In genomic region chr5:10762178-10762775, GRCh38 we compare ENCODE assay signal across 9 cellular contexts. TPM values are rescaled to one million over a fixed set of nuclear protein-coding genes. Genes with fewer than 3 reads are reported as not detected.
DNase-seq lines count a peak whose midpoint lies in the region; ATAC-seq and TF ChIP-seq lines count a peak whose summit lies in the region.
"Had no signal": no experiment of that assay in that cellular context is flagged by ENCODE, and none has a peak within 500 bp of the region (broad histone marks: within the 10 kb centered on the region; RNA-seq: fewer than 3 reads in every experiment).

No MANE protein-coding gene starts in this region.

- H3K36me3 ChIP-seq in mesenchymal stem cell (ENCODE audit: control insufficient read depth in 1 of 2, insufficient read depth in 2 of 2, low read depth in 1 of 2, low read length in 2 of 2) (peaks cover 0 to 10% of the 10 kb centered on the region in 2 experiments), upper lobe of left lung (no peaks in the 10 kb centered on the region)

- H2AK5ac ChIP-seq in mesenchymal stem cell (ENCODE audit: low read length, severe bottlenecking): no peak overlapping the region

- H2BK5ac ChIP-seq in mesenchymal stem cell (ENCODE audit: low read depth, low read length, poor library complexity, severe bottlenecking): no peak overlapping the region

- peak in 2 of 4 donors; percentile 6 to 10 for TF ChIP-seq EP300 in upper lobe of left lung (IDR thresholded peaks at IDR 0.05)

- H4K8ac ChIP-seq in mesenchymal stem cell (ENCODE audit: low read length): no peak overlapping the region

- no peaks in the 10 kb centered on the region for H3K27me3 Mint-ChIP-seq in activated T-cell treated with anti-CD3 and anti-CD28 coated beads, Interleukin-2, amount 50 U/mL, for 24 hours
- peaks cover 3% of the 10 kb centered on the region for H3K27me3 Mint-ChIP-seq in brain

- no peak overlapping the region for H2BK15ac ChIP-seq in mesenchymal stem cell (ENCODE audit: low read depth, poor library complexity, severe bottlenecking)

- no peak overlapping the region for H3K23ac ChIP-seq in mesenchymal stem cell (ENCODE audit: low read length in 2 of 2)

- H3K4me2 ChIP-seq in mesenchymal stem cell (ENCODE audit: low read length, poor library complexity, severe bottlenecking): no peak overlapping the region

- H3K4me3 ChIP-seq in mesenchymal stem cell (ENCODE audit: insufficient read depth in 1 of 2, low read depth in 1 of 2, low read length in 2 of 2): peak overlapping the region in 1 of 2 experiments; percentile 83
- peak overlapping the region in 1 of 4 donors; percentile 91 for H3K4me3 ChIP-seq in upper lobe of left lung

- TF ChIP-seq CTCF in brain (conservative IDR thresholded peaks at IDR 0.05): no peak
- TF ChIP-seq CTCF in upper lobe of left lung (IDR thresholded peaks at IDR 0.05): no peak

- H3K27ac ChIP-seq in mesenchymal stem cell (ENCODE audit: low read length, poor library complexity, severe bottlenecking) (no peak overlapping the region), upper lobe of left lung (peak overlapping the region; percentile 87 to 97 (median 96))

- H2BK120ac ChIP-seq in mesenchymal stem cell (ENCODE audit: low read depth, low read length): no peak overlapping the region

- peaks cover 41% of the 10 kb centered on the region for H3K4me1 Mint-ChIP-seq in activated T-cell treated with anti-CD3 and anti-CD28 coated beads, Interleukin-2, amount 50 U/mL, for 24 hours (ENCODE audit: low read depth)
- peaks cover 49% of the 10 kb centered on the region for H3K4me1 Mint-ChIP-seq in brain

- peak overlapping the region in 1 of 2 experiments; percentile 19 for H2BK12ac ChIP-seq in mesenchymal stem cell (ENCODE audit: low read length in 2 of 2)

- peak overlapping the region; percentile 68 for H3K4me3 Mint-ChIP-seq in activated T-cell treated with anti-CD3 and anti-CD28 coated beads, Interleukin-2, amount 50 U/mL, for 24 hours
- H3K4me3 Mint-ChIP-seq in brain: peak overlapping the region; percentile 83 to 91 (median 84)

- H3K9ac ChIP-seq in mesenchymal stem cell (ENCODE audit: low read length): peak overlapping the region; percentile 98

- TF ChIP-seq POLR2A in upper lobe of left lung (IDR thresholded peaks at IDR 0.05): peak in 1 of 4 donors; percentile 11

- DNase-seq in activated T-cell treated with anti-CD3 and anti-CD28 coated beads, Interleukin-2, amount 50 U/mL, for 24 hours: no peak
- no peak for DNase-seq in activated T-cell treated with anti-CD3 and anti-CD28 coated beads for 4 hours
- DNase-seq in mesenchymal stem cell: peak; percentile 85
- peak in 1 of 2 donors; percentile 78 for DNase-seq in upper lobe of left lung
- DNase-seq: NCI-H2029 had no signal

- H3K14ac ChIP-seq in mesenchymal stem cell (ENCODE audit: low read length in 2 of 2): no peak overlapping the region

- peak overlapping the region in 1 of 2 experiments; percentile 98 for H3K18ac ChIP-seq in mesenchymal stem cell (ENCODE audit: low read depth in 1 of 2, low read length in 2 of 2)

- H3K4me1 ChIP-seq in mesenchymal stem cell (ENCODE audit: control insufficient read depth, insufficient read depth, low read depth, low read length) (peaks cover 15% of the 10 kb centered on the region), upper lobe of left lung (peaks cover 19 to 46% (median 27%) of the 10 kb centered on the region in 4 donors)

- H3K27me3 ChIP-seq in mesenchymal stem cell (ENCODE audit: control insufficient read depth in 1 of 2, insufficient read depth in 1 of 2, low read length in 2 of 2) (no peaks in the 10 kb centered on the region), upper lobe of left lung (no peaks in the 10 kb centered on the region)

- ATAC-seq in upper lobe of left lung (ENCODE audit: low FRiP score in 2 of 2) (peak in 1 of 2 donors; percentile 16), GM19455 (IDR thresholded peaks at IDR 0.05; ENCODE audit: unreplicated experiment) (no peak), GM18517 (IDR thresholded peaks at IDR 0.05; ENCODE audit: unreplicated experiment) (no peak), HG02852 (IDR thresholded peaks at IDR 0.05; ENCODE audit: unreplicated experiment) (no peak)

- 65% methylated on average over 11 of the region's 11 CpGs for WGBS in mesenchymal stem cell
- WGBS in upper lobe of left lung, 2 donors: 65 to 89% methylated on average over 11 of the region's 11 CpGs

- peak overlapping the region in 1 of 2 experiments; percentile 98 for H3K4ac ChIP-seq in mesenchymal stem cell (ENCODE audit: low read depth in 1 of 2, low read length in 2 of 2)

- no peaks in the 10 kb centered on the region for H3K9me3 Mint-ChIP-seq in activated T-cell treated with anti-CD3 and anti-CD28 coated beads, Interleukin-2, amount 50 U/mL, for 24 hours
- no peaks in the 10 kb centered on the region for H3K9me3 Mint-ChIP-seq in brain

- H4K91ac ChIP-seq in mesenchymal stem cell (ENCODE audit: low read length): peak overlapping the region; percentile 58

- no peak overlapping the region for H2AFZ ChIP-seq in mesenchymal stem cell (ENCODE audit: low read depth, low read length)

- no peaks in the 10 kb centered on the region for H3K79me1 ChIP-seq in mesenchymal stem cell (replicated peaks; ENCODE audit: low read length, poor library complexity, severe bottlenecking)

- H3K9me3 ChIP-seq in mesenchymal stem cell (ENCODE audit: control insufficient read depth, low read length): no peaks in the 10 kb centered on the region
- no peaks in the 10 kb centered on the region for H3K9me3 ChIP-seq in upper lobe of left lung

- peak overlapping the region; percentile 12 for H3K27ac Mint-ChIP-seq in activated T-cell treated with anti-CD3 and anti-CD28 coated beads, Interleukin-2, amount 50 U/mL, for 24 hours
- peak overlapping the region; percentile 86 to 97 (median 90) for H3K27ac Mint-ChIP-seq in brain

- peaks cover 23% of the 10 kb centered on the region for H3K36me3 Mint-ChIP-seq in activated T-cell treated with anti-CD3 and anti-CD28 coated beads, Interleukin-2, amount 50 U/mL, for 24 hours (ENCODE audit: low read depth)
- peaks cover 5% of the 10 kb centered on the region for H3K36me3 Mint-ChIP-seq in brain

RNA-seq across cellular contexts. Expression of gene DAP, which starts 1.2 kb away (rescaled TPM):
- 155 TPM for polyA plus RNA-seq in brain (ENCODE audit: insufficient read depth, low read depth, low replicate concordance)
- polyA plus RNA-seq in mesenchymal stem cell (2013, experiment 1 of 2): 137 TPM
- 136 TPM for polyA plus RNA-seq in mesenchymal stem cell (2013, experiment 2 of 2)
- 100 to 1,000 TPM in 1 of 6 donors, 10 to 100 TPM in 5; 38.8 to 101 (median 77.6) TPM for total RNA-seq in upper lobe of left lung
